24 cellular contexts compared by ENCODE assay signal in genomic region chr6:116438590-116439448, GRCh38. TPM values are rescaled to one million over a fixed set of nuclear protein-coding genes. Genes with fewer than 3 reads are reported as not detected.
DNase-seq lines count a peak whose midpoint lies in the region; ATAC-seq and TF ChIP-seq lines count a peak whose summit lies in the region.
"Had no signal": no experiment of that assay in that cellular context is flagged by ENCODE, and none has a peak within 500 bp of the region (broad histone marks: within the 10 kb centered on the region; RNA-seq: fewer than 3 reads in every experiment).

No MANE protein-coding gene starts in this region.

- CTCF ChIA-PET in SK-N-SH (lab: Yijun Ruan, JAX), result no interaction called here

- WGBS in SK-N-SH (ENCODE audit: low lambda C conversion rate), result 86% methylated on average over 6 of the region's 6 CpGs
- WGBS in neuronal stem cell (ENCODE audit: extremely low coverage in 2 of 2, insufficient read length in 2 of 2, insufficient replicate concordance in 1 of 2), 2 donors, result no CpG with 5 or more reads among the region's 6 CpGs

- no peak for TF ChIP-seq CTCF in SK-N-SH (IDR thresholded peaks at IDR 0.05)

- H2AK5ac ChIP-seq in neuronal stem cell (ENCODE audit: low read depth, low read length), result no peak overlapping the region

- POLR2A ChIA-PET in SK-N-SH (lab: Yijun Ruan, JAX), result no interaction called here

- H3K4me3 ChIP-seq in SK-N-SH (ENCODE audit: low read depth in 2 of 2, low read length in 1 of 2) (no peak overlapping the region), neuronal stem cell (ENCODE audit: low read length in 2 of 2) (peak overlapping the region in 1 of 2 donors; percentile 21)
- H3K4me3 ChIP-seq: dorsolateral prefrontal cortex, lower lobe of right lung, testis had no signal

- no peaks in the 10 kb centered on the region for H3K79me1 ChIP-seq in neuronal stem cell (ENCODE audit: low read depth, low read length)

- H3K4me2 ChIP-seq in SK-N-SH, result peak overlapping the region; percentile 25
- no peak overlapping the region for H3K4me2 ChIP-seq in neuronal stem cell (ENCODE audit: insufficient read depth, low read length, poor library complexity, severe bottlenecking)

- H4K20me1 ChIP-seq in SK-N-SH (ENCODE audit: insufficient read depth), result no peaks in the 10 kb centered on the region

- H2AFZ ChIP-seq in SK-N-SH (ENCODE audit: low read depth) (no peak overlapping the region), neuronal stem cell (ENCODE audit: low read length) (peak overlapping the region; percentile 62)

- no peak for TF ChIP-seq RAD21 in SK-N-SH (IDR thresholded peaks at IDR 0.05; ENCODE audit: low read length)

- no peaks in the 10 kb centered on the region for H3K27me3 ChIP-seq in SK-N-SH (ENCODE audit: insufficient read depth)
- H3K27me3 ChIP-seq in neuronal stem cell (ENCODE audit: control insufficient read depth in 3 of 3, insufficient read depth in 3 of 3, low read depth in 1 of 3, low read length in 3 of 3), result no peaks in the 10 kb centered on the region
- H3K27me3 ChIP-seq: dorsolateral prefrontal cortex, testis had no signal

- H2BK5ac ChIP-seq in neuronal stem cell (ENCODE audit: low read length), result no peak overlapping the region

- no peak overlapping the region for H4K8ac ChIP-seq in neuronal stem cell (ENCODE audit: low read depth, low read length)

- H3K4me1 ChIP-seq in SK-N-SH (ENCODE audit: control insufficient read depth in 1 of 2, insufficient read depth in 2 of 2, low read depth in 1 of 2, low read length in 1 of 2), result peaks cover 0 to 17% of the 10 kb centered on the region in 2 experiments; a peak in 2 of 4 replicates
- H3K4me1 ChIP-seq in neuronal stem cell (ENCODE audit: control insufficient read depth in 2 of 2, insufficient read depth in 1 of 2, low read depth in 1 of 2, low read length in 2 of 2), result peaks cover 0 to 21% of the 10 kb centered on the region in 2 donors
- H3K4me1 ChIP-seq: lower lobe of right lung, testis had no signal

- no peaks in the 10 kb centered on the region for H3K79me2 ChIP-seq in SK-N-SH (ENCODE audit: insufficient read depth)

- no peaks in the 10 kb centered on the region for H3K9me2 ChIP-seq in SK-N-SH

- no peak overlapping the region for H3K18ac ChIP-seq in neuronal stem cell (ENCODE audit: low read length)

- H3K27ac ChIP-seq in SK-N-SH (ENCODE audit: low read depth in 2 of 2, low read length in 1 of 2) (peak overlapping the region in 1 of 2 experiments; percentile 39; a peak in 3 of 4 replicates), neuronal stem cell (replicated peaks; ENCODE audit: low read length) (no peak overlapping the region), caudate nucleus (ENCODE audit: low read depth, low read length) (no peak overlapping the region)
- H3K27ac ChIP-seq: dorsolateral prefrontal cortex, epithelial cell of prostate, lower lobe of right lung had no signal

- H2BK120ac ChIP-seq in neuronal stem cell (ENCODE audit: low read depth, low read length), result no peak overlapping the region

- TF ChIP-seq EP300 in SK-N-SH (IDR thresholded peaks at IDR 0.05; ENCODE audit: borderline replicate concordance in 1 of 2, low read depth in 1 of 2, low read length in 1 of 2), result no peak

- no peak overlapping the region for H2BK15ac ChIP-seq in neuronal stem cell (ENCODE audit: low read length)

- no peak overlapping the region for H3K23ac ChIP-seq in neuronal stem cell (ENCODE audit: low read depth, low read length, poor library complexity)

- no peak overlapping the region for H3K4ac ChIP-seq in neuronal stem cell (ENCODE audit: low read length)

- peaks cover 22 to 29% of the 10 kb centered on the region in 2 experiments for H3K36me3 ChIP-seq in SK-N-SH (replicated peaks in 1 of 2; ENCODE audit: control insufficient read depth in 1 of 2, insufficient read depth in 2 of 2, low read length in 1 of 2)
- H3K36me3 ChIP-seq in neuronal stem cell (replicated peaks in 1 of 2; ENCODE audit: control insufficient read depth in 2 of 2, insufficient read depth in 2 of 2, low read length in 2 of 2), result peaks cover 0 to 31% of the 10 kb centered on the region in 2 donors

- peak; percentile 91 for DNase-seq in DMS114 treated with DMSO at 0.1 percent for 48 hours (lab: John Stamatoyannopoulos, UW; ENCODE audit: unreplicated experiment)
- DNase-seq in SK-N-SH, result no peak
- DNase-seq in fibroblast of gingiva (ENCODE audit: low read depth), result peak; percentile 45
- DNase-seq in neuronal stem cell (ENCODE audit: low spot score), result no peak
- DNase-seq in NCI-H1417 treated with DMSO at 0.1 percent for 48 hours (lab: John Stamatoyannopoulos, UW), result no peak
- no peak for DNase-seq in NCI-H1092 treated with DMSO at 0.1 percent for 48 hours (lab: John Stamatoyannopoulos, UW)
- no peak for DNase-seq in caudate nucleus (lab: John Stamatoyannopoulos, UW)
- DNase-seq: activated CD4-positive, alpha-beta T cell treated with anti-CD3 and anti-CD28 coated beads for 1 hour; activated CD8-positive, alpha-beta memory T cell treated with anti-CD3 and anti-CD28 coated beads for 24 hours; activated naive CD4-positive, alpha-beta T cell; activated T-cell treated with anti-CD3 and anti-CD28 coated beads, Interleukin-2, amount 50 U/mL, for 24 hours; DMS153; dorsolateral prefrontal cortex; foreskin melanocyte; KBM-7; lower lobe of right lung; NCI-H1930; SHP77; stimulated activated CD4-positive, alpha-beta T cell treated with anti-CD3 and anti-CD28 coated beads, Interleukin-1b, Interleukin-23, amount 100 ng/mL, for 48 hours; T-cell; testis had no signal

- H2BK12ac ChIP-seq in neuronal stem cell (ENCODE audit: low read length), result no peak overlapping the region

- no peak overlapping the region; the same call in 1 of the 2 replicates for H3K9ac ChIP-seq in SK-N-SH
- H3K9ac ChIP-seq in neuronal stem cell (ENCODE audit: low read depth, low read length, poor library complexity), result no peak overlapping the region

- no peak overlapping the region for H4K91ac ChIP-seq in neuronal stem cell (ENCODE audit: low read depth, low read length, poor library complexity)

- peaks cover 11% of the 10 kb centered on the region for H3F3A ChIP-seq in SK-N-SH (replicated peaks; ENCODE audit: insufficient read depth)

- H3K9me3 ChIP-seq in SK-N-SH (no peaks in the 10 kb centered on the region), neuronal stem cell (replicated peaks in 1 of 2; ENCODE audit: control insufficient read depth in 2 of 2, insufficient read depth in 1 of 2, low read depth in 1 of 2, low read length in 2 of 2) (no peaks in the 10 kb centered on the region)
- H3K9me3 ChIP-seq: lower lobe of right lung, testis had no signal

- no peak for ATAC-seq in GM21723 (IDR thresholded peaks at IDR 0.05; ENCODE audit: unreplicated experiment)
- ATAC-seq: lower lobe of right lung; stimulated activated effector memory CD8-positive, alpha-beta T cell treated with anti-CD3 and anti-CD28 coated beads, Interleukin-12 subunit alpha, Interleukin-12 subunit beta, amount 100 ng/mL, for 72 hours; T-cell had no signal

- H3K14ac ChIP-seq in neuronal stem cell (ENCODE audit: low read length), result no peak overlapping the region

TF ChIP-seq in SK-N-SH, 30 proteins besides CTCF, POLR2A, EP300 and RAD21:
- TF ChIP-seq FOXJ3 (CRISPR knock-in tag; IDR thresholded peaks at IDR 0.05) (no peak), POLR2AphosphoS5 (IDR thresholded peaks at IDR 0.05; ENCODE audit: low read depth, low read length) (no peak)
TF ChIP-seq in SK-N-SH: peak in this region for 0.

RNA-seq across cellular contexts. Expression of gene CALHM6, which starts 22.4 kb away (rescaled TPM):
- 0.31 and 0.51 TPM in 2 replicates for polyA plus RNA-seq in SK-N-SH (2012; rRNA removed)
- polyA plus RNA-seq in SK-N-SH (2012; cell fraction: cytosol; rRNA removed), result 0.39 and 0.71 TPM in 2 replicates
- 0.29 TPM in 1 of 2 replicates, not detected in the other for polyA plus RNA-seq in SK-N-SH (2012; cell fraction: nucleus; rRNA removed)
- polyA plus RNA-seq in neuronal stem cell (2013, experiment 1 of 2), result 0.46 TPM
- 0.61 TPM for polyA plus RNA-seq in neuronal stem cell (2013, experiment 2 of 2)

Comparison
In these comparisons a context has a peak if more than half of its experiments do, and no peak if none do; other contexts are left out.
1. DNase-seq: peak in DMS114 treated with DMSO at 0.1 percent for 48 hours (single experiment) and fibroblast of gingiva (single experiment); none in SK-N-SH (single experiment), neuronal stem cell (single experiment), NCI-H1417 treated with DMSO at 0.1 percent for 48 hours (single experiment), NCI-H1092 treated with DMSO at 0.1 percent for 48 hours (single experiment) and caudate nucleus (0 of 61).